In the genomic region with DNA sequence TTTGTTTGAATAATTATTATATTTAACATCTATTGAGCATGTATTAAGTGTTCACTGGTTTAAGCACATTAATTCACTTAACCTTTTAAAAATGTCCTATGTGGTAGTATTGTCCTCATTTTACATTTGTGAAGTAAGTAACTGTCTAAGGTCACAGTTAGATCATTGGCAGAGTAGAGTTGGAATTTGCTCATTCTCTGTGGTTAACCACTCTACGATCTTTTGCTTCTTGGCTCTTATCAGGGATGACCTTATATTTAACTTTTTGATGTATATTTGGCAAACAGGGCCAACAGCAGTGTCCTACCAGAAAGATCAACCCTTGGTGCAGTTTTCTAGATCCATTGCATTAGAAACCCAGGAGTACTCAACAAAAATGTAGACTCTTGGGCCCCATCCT, we compare ENCODE assay signal across 22 cellular contexts. TPM values are rescaled to one million over a fixed set of nuclear protein-coding genes. Genes with fewer than 3 reads are reported as not detected.
A peak's percentile ranks its signal among the peaks of the same experiment; 100 is the strongest.
DNase-seq lines count a peak whose midpoint lies in the region; ATAC-seq, FAIRE-seq and TF ChIP-seq lines count a peak whose summit lies in the region.
"Had no signal": no experiment of that assay in that cellular context is flagged by ENCODE, and none has a peak within 500 bp of the region (broad histone marks: within the 10 kb centered on the region; RNA-seq: fewer than 3 reads in every experiment).

No MANE protein-coding gene starts in this region.

- H3K79me2 ChIP-seq in Loucy (ENCODE audit: insufficient read depth, low read length), result peaks cover 61% of the 10 kb centered on the region

- H3K9me3 ChIP-seq in Loucy (ENCODE audit: insufficient read depth, low read depth, low read length) (no peaks in the 10 kb centered on the region), thyroid gland (no peaks in the 10 kb centered on the region), transverse colon (no peaks in the 10 kb centered on the region)

- H3K9ac ChIP-seq in Loucy (ENCODE audit: low read depth, low read length, poor library complexity, severe bottlenecking), result peak overlapping the region; percentile 15

- FAIRE-seq in GM12891 (lab: Jason Lieb, UNC), result peak; percentile 35

- DNase-seq in GM12891 (ENCODE audit: insufficient read length, low spot score), result no peak
- DNase-seq in amniotic epithelial cell (ENCODE audit: low read depth), result peak; percentile 80
- no peak for DNase-seq in naive B cell
- no peak for DNase-seq in thyroid gland
- DNase-seq in transverse colon, result no peak
- no peak for DNase-seq in activated CD8-positive, alpha-beta memory T cell treated with anti-CD3 and anti-CD28 coated beads, Interleukin-2, amount 10 ng/mL, durations not matched to agents 7 days and 5 days
- DNase-seq: activated CD4-positive, alpha-beta T cell treated with anti-CD3 and anti-CD28 coated beads for 1 hour; activated naive CD4-positive, alpha-beta T cell treated with anti-CD3 and anti-CD28 coated beads for 36 hours; DMS79; naive thymus-derived CD4-positive, alpha-beta T cell; NCI-H2029 treated with DMSO at 0.1 percent for 48 hours; NCI-H510A treated with DMSO at 0.1 percent for 48 hours; posterior cingulate gyrus; SHP77; T-helper 17 cell had no signal

- no peaks in the 10 kb centered on the region for H3K27me3 Mint-ChIP-seq in naive B cell
- H3K27me3 Mint-ChIP-seq in activated CD8-positive, alpha-beta memory T cell treated with anti-CD3 and anti-CD28 coated beads, Interleukin-2, amount 10 ng/mL, durations not matched to agents 7 days and 5 days, result no peaks in the 10 kb centered on the region
- H3K27me3 Mint-ChIP-seq: naive thymus-derived CD4-positive, alpha-beta T cell; T-helper 17 cell; type B pancreatic cell had no signal

- ATAC-seq in naive B cell (ENCODE audit: low read depth in 2 of 2) (no peak), GM18520 (IDR thresholded peaks at IDR 0.05; ENCODE audit: unreplicated experiment) (no peak)
- no peak for ATAC-seq in activated CD8-positive, alpha-beta memory T cell treated with anti-CD3 and anti-CD28 coated beads, Interleukin-2, amount 10 ng/mL, durations not matched to agents 7 days and 5 days
- ATAC-seq: HCT116; naive thymus-derived CD4-positive, alpha-beta T cell; T-helper 17 cell had no signal

- 81 to 88% methylated on average over 1 of the region's 1 CpG for WGBS in thyroid gland, 2 donors
- WGBS in transverse colon (ENCODE audit: low coverage in 1 of 2), 2 donors, result 68 to 82% methylated on average over 1 of the region's 1 CpG

- intact Hi-C loops in thyroid gland (cut with DNase I), result no loop called here
- intact Hi-C loops in transverse colon (cut with DNase I; ENCODE audit: low total_unique reads), result no loop called here

- TF ChIP-seq EP300 in transverse colon (IDR thresholded peaks at IDR 0.05; ENCODE audit: low read depth), result no peak

- peak overlapping the region; percentile 5 for H3K4me3 ChIP-seq in Loucy (ENCODE audit: low read length, poor library complexity, severe bottlenecking)
- H3K4me3 ChIP-seq in thyroid gland (replicated peaks in 1 of 3), result no peak overlapping the region
- no peak overlapping the region for H3K4me3 ChIP-seq in transverse colon
- H3K4me3 ChIP-seq: lung, smooth muscle cell had no signal

- H3K27ac Mint-ChIP-seq in naive B cell, result peak overlapping the region in 5 of 6 donors; percentile 26 to 82 (median 78)
- no peak overlapping the region for H3K27ac Mint-ChIP-seq in activated CD8-positive, alpha-beta memory T cell treated with anti-CD3 and anti-CD28 coated beads, Interleukin-2, amount 10 ng/mL, durations not matched to agents 7 days and 5 days
- H3K27ac Mint-ChIP-seq: activated naive CD4-positive, alpha-beta T cell treated with anti-CD3 and anti-CD28 coated beads for 36 hours; T-helper 17 cell; type B pancreatic cell had no signal

- H3K36me3 Mint-ChIP-seq in naive B cell, result peaks cover 0 to 17% of the 10 kb centered on the region in 2 donors
- peaks cover 31% of the 10 kb centered on the region for H3K36me3 Mint-ChIP-seq in activated CD8-positive, alpha-beta memory T cell treated with anti-CD3 and anti-CD28 coated beads, Interleukin-2, amount 10 ng/mL, durations not matched to agents 7 days and 5 days
- H3K36me3 Mint-ChIP-seq: type B pancreatic cell had no signal

- in situ Hi-C loops in transverse colon (cut with MboI; ENCODE audit: low pct_ligation_motif_present in 1 of 4, low pct_unique_long_range_greater_than_20kb in 1 of 4, low sequenced_read_pairs in 3 of 4), result no loop called here

- peaks cover 9% of the 10 kb centered on the region for H4K20me1 ChIP-seq in Loucy (ENCODE audit: insufficient read depth, low read length, poor library complexity, severe bottlenecking)

- H3F3A ChIP-seq in Loucy (ENCODE audit: low read depth), result no peaks in the 10 kb centered on the region

- H3K9me3 Mint-ChIP-seq in naive B cell, result no peaks in the 10 kb centered on the region
- no peaks in the 10 kb centered on the region for H3K9me3 Mint-ChIP-seq in activated CD8-positive, alpha-beta memory T cell treated with anti-CD3 and anti-CD28 coated beads, Interleukin-2, amount 10 ng/mL, durations not matched to agents 7 days and 5 days (ENCODE audit: low read depth)
- H3K9me3 Mint-ChIP-seq: activated naive CD4-positive, alpha-beta T cell treated with anti-CD3 and anti-CD28 coated beads for 36 hours; naive thymus-derived CD4-positive, alpha-beta T cell had no signal

- peaks cover 31% of the 10 kb centered on the region for H3K4me1 ChIP-seq in Loucy (ENCODE audit: insufficient read depth, low read length, poor library complexity, severe bottlenecking)
- peaks cover 4 to 12% of the 10 kb centered on the region in 2 donors for H3K4me1 ChIP-seq in thyroid gland
- no peaks in the 10 kb centered on the region for H3K4me1 ChIP-seq in transverse colon

- no peaks in the 10 kb centered on the region for H3K27me3 ChIP-seq in Loucy (ENCODE audit: insufficient read depth, low read length, poor library complexity, severe bottlenecking)
- H3K27me3 ChIP-seq in thyroid gland, result no peaks in the 10 kb centered on the region
- H3K27me3 ChIP-seq in transverse colon, result no peaks in the 10 kb centered on the region

- no peak overlapping the region for H3K27ac ChIP-seq in thyroid gland
- no peak overlapping the region for H3K27ac ChIP-seq in transverse colon
- H3K27ac ChIP-seq: C4-2B had no signal

- peak overlapping the region in 1 of 8 donors; percentile 48 for H3K4me3 Mint-ChIP-seq in naive B cell
- H3K4me3 Mint-ChIP-seq in activated CD8-positive, alpha-beta memory T cell treated with anti-CD3 and anti-CD28 coated beads, Interleukin-2, amount 10 ng/mL, durations not matched to agents 7 days and 5 days, result no peak overlapping the region
- H3K4me3 Mint-ChIP-seq: activated naive CD4-positive, alpha-beta T cell treated with anti-CD3 and anti-CD28 coated beads for 36 hours; naive thymus-derived CD4-positive, alpha-beta T cell; T-helper 17 cell; type B pancreatic cell had no signal

- TF ChIP-seq POLR2A in GM12891 (IDR thresholded peaks at IDR 0.05; ENCODE audit: low read depth, low read length) (no peak), thyroid gland (IDR thresholded peaks at IDR 0.05) (no peak), transverse colon (IDR thresholded peaks at IDR 0.05) (no peak)

- H3K9me2 ChIP-seq in Loucy (replicated peaks; ENCODE audit: low read depth, low read length), result no peaks in the 10 kb centered on the region

- CTCF ChIA-PET in activated CD8-positive, alpha-beta memory T cell treated with anti-CD3 and anti-CD28 coated beads, Interleukin-2, amount 10 ng/mL, durations not matched to agents 7 days and 5 days (lab: Charles Lee), result interaction anchor here (2.0 kb wide), 1 partner anchor 16 kb away, joined by 7 read pairs; no protein-coding TSS in a partner anchor

- no peak overlapping the region for H2AFZ ChIP-seq in Loucy (ENCODE audit: low read length)

- H3K36me3 ChIP-seq in Loucy (ENCODE audit: insufficient read depth, low read length), result peaks cover 29% of the 10 kb centered on the region; the same call in 1 of the 2 replicates
- no peaks in the 10 kb centered on the region for H3K36me3 ChIP-seq in thyroid gland
- H3K36me3 ChIP-seq in transverse colon, result no peaks in the 10 kb centered on the region

- H3K4me1 Mint-ChIP-seq in naive B cell, result peaks cover 40 to 70% (median 56%) of the 10 kb centered on the region in 3 donors
- H3K4me1 Mint-ChIP-seq in activated CD8-positive, alpha-beta memory T cell treated with anti-CD3 and anti-CD28 coated beads, Interleukin-2, amount 10 ng/mL, durations not matched to agents 7 days and 5 days, result peaks cover 28% of the 10 kb centered on the region

- TF ChIP-seq CTCF in Loucy (conservative IDR thresholded peaks at IDR 0.05; ENCODE audit: low read length), result no peak
- TF ChIP-seq CTCF in thyroid gland (IDR thresholded peaks at IDR 0.05), result no peak
- no peak for TF ChIP-seq CTCF in transverse colon (IDR thresholded peaks at IDR 0.05)

- peak overlapping the region; percentile 43 for H3K4me2 ChIP-seq in Loucy (ENCODE audit: low read depth, low read length, poor library complexity, severe bottlenecking)
- H3K4me2 ChIP-seq: smooth muscle cell had no signal

TF ChIP-seq in GM12891, 5 proteins besides CTCF, POLR2A, EP300 and RAD21:
- TF ChIP-seq TAF1 (IDR thresholded peaks at IDR 0.05; ENCODE audit: low read depth, low read length) (no peak), PAX5 (IDR thresholded peaks at IDR 0.05; ENCODE audit: insufficient read depth, low read length, severe bottlenecking) (no peak), POU2F2 (IDR thresholded peaks at IDR 0.05; ENCODE audit: low read depth, low read length) (no peak), POLR2AphosphoS5 (IDR thresholded peaks at IDR 0.05; ENCODE audit: low read depth, low read length) (no peak), SPI1 (IDR thresholded peaks at IDR 0.05; ENCODE audit: low read depth, low read length) (no peak)

RNA-seq across cellular contexts. Expression of a gene that starts 34.0 kb away (rescaled TPM):
- 9.5 TPM for polyA plus RNA-seq in GM12891 (2012; ENCODE audit: low read depth, missing spikeins)
- 100 to 1,000 TPM in 5 of 6 donors, 10 to 100 TPM in 1; 88.9 to 156 (median 126) TPM for polyA plus RNA-seq in naive B cell (ENCODE audit: low read depth in 6 of 6)
- total RNA-seq in thyroid gland (100 to 1,000 TPM in 3 of 4 donors, 10 to 100 TPM in 1; 98.6 to 139 (median 123) TPM), transverse colon (10 to 100 TPM in 3 of 4 donors, 1 to 10 TPM in 1; 7.6 to 29.5 (median 16.6) TPM)
- total RNA-seq in activated CD8-positive, alpha-beta memory T cell treated with anti-CD3 and anti-CD28 coated beads, Interleukin-2, amount 10 ng/mL, durations not matched to agents 7 days and 5 days, result 10 to 100 TPM; 61.7 to 64.7 TPM
